Comparison of ENCODE assay signal across 8 cellular contexts in the genomic region with DNA sequence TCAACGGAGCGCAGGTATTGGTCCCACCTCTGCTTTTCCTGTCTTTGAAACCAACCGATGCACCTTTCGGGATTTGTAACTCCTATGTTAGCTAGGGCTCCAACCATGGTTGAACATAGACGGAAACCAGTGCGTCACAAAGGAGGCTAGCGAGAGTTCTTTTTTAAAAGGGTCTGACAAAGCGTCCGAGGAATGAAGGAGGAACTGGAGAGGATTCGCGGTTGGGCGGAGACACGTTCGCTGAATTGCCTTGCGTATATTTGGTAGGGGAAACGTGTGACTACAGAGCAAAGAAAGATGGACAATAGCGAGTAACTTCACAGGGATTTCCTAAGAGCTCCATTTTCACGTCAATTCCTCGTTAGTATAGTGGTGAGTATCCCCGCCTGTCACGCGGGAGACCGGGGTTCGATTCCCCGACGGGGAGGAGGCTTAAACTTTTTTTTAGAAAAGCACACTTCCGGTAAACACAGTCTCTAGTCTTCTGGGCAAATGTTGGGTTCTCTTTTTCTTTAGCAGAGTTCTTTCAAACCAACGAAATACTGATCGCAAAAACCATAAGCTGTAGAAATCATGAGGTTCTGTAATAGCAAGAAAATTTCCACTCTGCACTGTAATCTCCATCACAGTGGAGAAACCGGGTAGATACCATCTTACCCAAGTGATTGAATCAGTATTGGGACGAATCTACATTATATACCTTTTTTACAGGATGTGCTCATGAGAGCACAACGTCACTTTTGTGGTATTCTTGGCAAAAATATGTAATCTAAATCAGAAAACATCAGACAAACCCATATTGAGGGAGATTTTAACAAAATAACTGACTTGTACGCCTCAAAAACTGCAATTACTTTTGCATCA. TPM values are rescaled to one million over a fixed set of nuclear protein-coding genes. Genes with fewer than 3 reads are reported as not detected.
DNase-seq lines count a peak whose midpoint lies in the region; ATAC-seq lines count a peak whose summit lies in the region.

No MANE protein-coding gene starts in this region.

- DNase-seq in AG20443 (ENCODE audit: low spot score) (peak; percentile 77), NCI-H345 (lab: John Stamatoyannopoulos, UW) (peak; percentile 88), cerebellum (ENCODE audit: low spot score) (peak; percentile 71), kidney tubule cell (ENCODE audit: low spot score) (peak; percentile 92)
- peak; percentile 66 to 81 (median 74) for DNase-seq in stimulated activated CD4-positive, alpha-beta T cell treated with anti-CD3 and anti-CD28 coated beads, Interleukin-1b, Interleukin-23, amount 100 ng/mL, for 24 hours (ENCODE audit: low read depth in 4 of 4, low spot score in 1 of 4)

- ATAC-seq in GM19023 (IDR thresholded peaks at IDR 0.05; ENCODE audit: unreplicated experiment) (peak; percentile 62), HG03159 (IDR thresholded peaks at IDR 0.05; ENCODE audit: unreplicated experiment) (peak; percentile 61)
- ATAC-seq in activated CD4-positive, CD25-positive, alpha-beta regulatory T cell treated with anti-CD3 and anti-CD28 coated beads, Interleukin-2, amount 50 U/mL, for 24 hours: peak; percentile 61 to 63

RNA-seq across cellular contexts. Expression of a gene that starts 6.6 kb away (rescaled TPM):
- total RNA-seq in cerebellum: 16.3 TPM

Comparison
In these comparisons a context has a peak if more than half of its experiments do, and no peak if none do; other contexts are left out.
1. Peak in every context shown above with its lines: DNase-seq and ATAC-seq.